In the genomic region with DNA sequence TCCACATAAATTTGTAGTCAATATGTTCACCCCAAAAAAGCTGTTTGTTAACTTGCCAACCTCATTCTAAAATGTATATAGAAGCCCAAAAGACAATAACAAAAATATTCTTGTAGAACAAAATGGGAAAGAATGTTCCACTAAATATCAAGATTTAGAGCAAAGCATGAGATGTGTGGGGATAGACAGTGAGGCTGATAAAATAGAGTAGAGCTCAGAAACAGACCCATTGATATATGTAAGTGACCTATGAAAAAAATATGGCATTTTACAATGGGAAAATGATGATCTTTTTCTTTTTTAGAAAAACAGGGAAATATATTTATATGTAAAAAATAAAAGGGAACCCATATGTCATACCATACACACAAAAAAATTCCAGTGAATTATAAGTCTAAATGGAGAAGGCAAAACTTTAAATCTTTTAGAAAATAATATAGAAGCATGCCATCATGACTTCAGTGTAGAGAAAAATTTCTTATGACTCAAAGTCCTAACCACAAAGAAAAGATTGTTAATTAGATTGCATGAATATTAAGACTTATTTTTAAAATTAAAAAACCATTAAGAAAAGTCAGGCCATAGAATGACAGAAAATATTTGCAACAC, we compare ENCODE assay signal across 25 cellular contexts.
"Had no signal": no experiment of that assay in that cellular context is flagged by ENCODE, and none has a peak within 500 bp of the region (broad histone marks: within the 10 kb centered on the region; RNA-seq: fewer than 3 reads in every experiment).

No MANE protein-coding gene starts in this region.

- H3K27me3 ChIP-seq: colonic mucosa, esophagus squamous epithelium, gastroesophageal sphincter, heart left ventricle had no signal

- FAIRE-seq: endometrium, kidney had no signal

- ATAC-seq: effector memory CD8-positive, alpha-beta T cell; esophagus mucosa; gastroesophageal sphincter; heart left ventricle; left colon; left lobe of liver; lower lobe of right lung; naive thymus-derived CD4-positive, alpha-beta T cell had no signal

- H3K9me3 ChIP-seq: colonic mucosa, lower lobe of right lung had no signal

- H3K27ac ChIP-seq: colonic mucosa, epithelial cell of prostate, esophagus squamous epithelium, gastroesophageal sphincter, heart left ventricle, left ventricle myocardium inferior, lower lobe of right lung had no signal

- DNase-seq: colonic mucosa; cortex of kidney; effector CD8-positive, alpha-beta T cell; effector memory CD8-positive, alpha-beta T cell; endodermal cell; erythroblast; esophagus squamous epithelium; foreskin fibroblast; foreskin melanocyte; heart left ventricle; hippocampal formation; islet precursor cell; kidney; kidney glomerular epithelial cell; left colon; left ventricle myocardium inferior; lower lobe of right lung; mesendoderm; midbrain; naive thymus-derived CD4-positive, alpha-beta T cell had no signal

- H3K4me3 ChIP-seq: colonic mucosa, esophagus squamous epithelium, gastroesophageal sphincter, heart left ventricle, left ventricle myocardium inferior, lower lobe of right lung had no signal

- H3K4me1 ChIP-seq: colonic mucosa, esophagus squamous epithelium, gastroesophageal sphincter had no signal

- H3K36me3 ChIP-seq: colonic mucosa, esophagus squamous epithelium, gastroesophageal sphincter, heart left ventricle, left ventricle myocardium inferior, lower lobe of right lung had no signal
